ENCODE assay signal across 10 cellular contexts in genomic region chr16:69917739-69918138, GRCh38. TPM values are rescaled to one million over a fixed set of nuclear protein-coding genes. Genes with fewer than 3 reads are reported as not detected.
DNase-seq lines count a peak whose midpoint lies in the region; ATAC-seq and TF ChIP-seq lines count a peak whose summit lies in the region.
"Had no signal": no experiment of that assay in that cellular context is flagged by ENCODE, and none has a peak within 500 bp of the region (broad histone marks: within the 10 kb centered on the region; RNA-seq: fewer than 3 reads in every experiment).

No MANE protein-coding gene starts in this region.

- peak overlapping the region; percentile 97 for H3K27ac ChIP-seq in SJSA1
- H3K27ac ChIP-seq: spleen had no signal

- ATAC-seq in omental fat pad (ENCODE audit: low FRiP score), result peak; percentile 97
- no peak for ATAC-seq in GM18867 (IDR thresholded peaks at IDR 0.05; ENCODE audit: unreplicated experiment)
- no peak for ATAC-seq in GM21737 (IDR thresholded peaks at IDR 0.05; ENCODE audit: unreplicated experiment)

- no peaks in the 10 kb centered on the region for H3K9me3 ChIP-seq in SJSA1 (replicated peaks)
- H3K9me3 ChIP-seq: spleen had no signal

- H3K27me3 ChIP-seq in SJSA1 (replicated peaks), result no peaks in the 10 kb centered on the region
- H3K27me3 ChIP-seq: spleen had no signal

- no peak for TF ChIP-seq CTCF in omental fat pad (IDR thresholded peaks at IDR 0.05)

- H3K4me1 ChIP-seq in SJSA1 (replicated peaks), result peaks cover 21% of the 10 kb centered on the region
- H3K4me1 ChIP-seq: spleen had no signal

- 0 out of 2 replicates have a peak, but pooled peaks cover 3% of the 10 kb centered on the region for H3K36me3 ChIP-seq in SJSA1

- DNase-seq in AG20443 (ENCODE audit: low spot score) (peak; percentile 91), SJSA1 (ENCODE audit: low read depth in 1 of 2, low spot score in 2 of 2) (peak; percentile 85 to 87), fibroblast of the conjunctiva (ENCODE audit: low read depth) (peak; percentile 88), omental fat pad (ENCODE audit: low spot score) (peak; percentile 35), NCI-H510A (lab: John Stamatoyannopoulos, UW) (no peak)
- DNase-seq in stimulated activated CD4-positive, alpha-beta T cell treated with anti-CD3 and anti-CD28 coated beads, Interleukin-2, amount 100 ng/mL, for 24 hours, result no peak
- DNase-seq: DND-41, spleen had no signal

- peak overlapping the region; percentile 9 for H3K4me3 ChIP-seq in SJSA1
- H3K4me3 ChIP-seq: spleen had no signal

RNA-seq across cellular contexts. Expression of gene CLEC18A, which starts 33.4 kb away (rescaled TPM):
- total RNA-seq in SJSA1 (2014; rRNA removed; shearing (Covaris generic)), result not detected in 2 replicates
- 1 to 10 TPM in 2 of 4 donors, under 1 TPM in 2; 0.48 to 2.7 (median 1.4) TPM for total RNA-seq in omental fat pad

Comparison
In these comparisons a context has a peak if more than half of its experiments do, and no peak if none do; other contexts are left out.
1. DNase-seq: peak in AG20443 (single experiment), SJSA1 (2 of 2), fibroblast of the conjunctiva (single experiment) and omental fat pad (single experiment); none in stimulated activated CD4-positive, alpha-beta T cell treated with anti-CD3 and anti-CD28 coated beads, Interleukin-2, amount 100 ng/mL, for 24 hours (0 of 2) and NCI-H510A (single experiment).